17 cellular contexts compared by ENCODE assay signal in genomic region chr2:201448067-201448466, GRCh38. TPM values are rescaled to one million over a fixed set of nuclear protein-coding genes. Genes with fewer than 3 reads are reported as not detected.
DNase-seq lines count a peak whose midpoint lies in the region; ATAC-seq, FAIRE-seq and TF ChIP-seq lines count a peak whose summit lies in the region.
"Had no signal": no experiment of that assay in that cellular context is flagged by ENCODE, and none has a peak within 500 bp of the region (broad histone marks: within the 10 kb centered on the region; RNA-seq: fewer than 3 reads in every experiment).

No MANE protein-coding gene starts in this region.

- H3K9me3 ChIP-seq in HepG2 (ENCODE audit: low read length) (no peaks in the 10 kb centered on the region), right lobe of liver (no peaks in the 10 kb centered on the region), tibial nerve (no peaks in the 10 kb centered on the region)
- H3K9me3 ChIP-seq: ascending aorta had no signal

- POLR2A ChIA-PET in HepG2 (lab: Yijun Ruan, JAX), result no interaction called here
- POLR2A ChIA-PET in activated CD4-positive, alpha-beta memory T cell treated with anti-CD3 and anti-CD28 coated beads for 36 hours (lab: Charles Lee), result no interaction called here

- TF ChIP-seq CTCF in HepG2 (CRISPR knock-in tag; IDR thresholded peaks at IDR 0.05) (no peak), right lobe of liver (IDR thresholded peaks at IDR 0.05) (no peak), epithelial cell of esophagus (IDR thresholded peaks at IDR 0.05; ENCODE audit: insufficient read depth, low read depth, low read length, missing control alignments) (no peak), tibial nerve (IDR thresholded peaks at IDR 0.05) (no peak)

- WGBS in HepG2 (ENCODE audit: low lambda C conversion rate), result 83% methylated on average over 1 of the region's 1 CpG
- 82% methylated on average over 1 of the region's 1 CpG for WGBS in right lobe of liver (ENCODE audit: insufficient coverage, low coverage, low lambda C conversion rate, missing lambda C conversion rate)
- WGBS in tibial nerve, 2 donors, result 89 to 100% methylated on average over 1 of the region's 1 CpG

- H3K27ac Mint-ChIP-seq in activated CD4-positive, alpha-beta memory T cell treated with anti-CD3 and anti-CD28 coated beads for 36 hours, result peak overlapping the region; percentile 87
- H3K27ac Mint-ChIP-seq in stimulated activated naive B cell treated with anti-CD40 and anti-IgM and Interleukin-4, amounts not matched to agents 10 μg/mL and 1 μg/mL and 100 μg/mL, for 72 hours, result peak overlapping the region; percentile 75

- peaks cover 6% of the 10 kb centered on the region for H3K36me3 Mint-ChIP-seq in activated CD4-positive, alpha-beta memory T cell treated with anti-CD3 and anti-CD28 coated beads for 36 hours
- H3K36me3 Mint-ChIP-seq in stimulated activated naive B cell treated with anti-CD40 and anti-IgM and Interleukin-4, amounts not matched to agents 10 μg/mL and 1 μg/mL and 100 μg/mL, for 72 hours, result peaks cover 4 to 14% of the 10 kb centered on the region in 2 donors

- H3K36me3 ChIP-seq in HepG2 (replicated peaks in 1 of 2; ENCODE audit: control insufficient read depth in 1 of 2, insufficient read depth in 2 of 2, low read length in 2 of 2) (no peaks in the 10 kb centered on the region), right lobe of liver (no peaks in the 10 kb centered on the region), tibial nerve (no peaks in the 10 kb centered on the region)

- peak overlapping the region; percentile 45 for H3K4me2 ChIP-seq in HepG2 (ENCODE audit: low read depth, low read length)

- no peak for TF ChIP-seq POLR2A in HepG2 (IDR thresholded peaks at IDR 0.05; ENCODE audit: insufficient read depth in 1 of 2, low read depth in 2 of 2, low read length in 2 of 2)
- TF ChIP-seq POLR2A in right lobe of liver (IDR thresholded peaks at IDR 0.05), result no peak
- no peak for TF ChIP-seq POLR2A in tibial nerve (IDR thresholded peaks at IDR 0.05)

- no peaks in the 10 kb centered on the region for H4K20me1 ChIP-seq in HepG2 (ENCODE audit: insufficient read depth, low read length)

- no peak overlapping the region for H2AFZ ChIP-seq in HepG2 (ENCODE audit: low read length)

- no peaks in the 10 kb centered on the region for H3K27me3 Mint-ChIP-seq in activated CD4-positive, alpha-beta memory T cell treated with anti-CD3 and anti-CD28 coated beads for 36 hours
- no peaks in the 10 kb centered on the region for H3K27me3 Mint-ChIP-seq in stimulated activated naive B cell treated with anti-CD40 and anti-IgM and Interleukin-4, amounts not matched to agents 10 μg/mL and 1 μg/mL and 100 μg/mL, for 72 hours

- DNase-seq in HepG2 (ENCODE audit: low spot score), result no peak
- DNase-seq in right lobe of liver, result no peak
- DNase-seq in activated CD4-positive, alpha-beta memory T cell treated with anti-CD3 and anti-CD28 coated beads for 36 hours, result peak; percentile 30
- DNase-seq in epithelial cell of esophagus (ENCODE audit: low read depth), result peak; percentile 38
- no peak for DNase-seq in stimulated activated naive B cell treated with anti-CD40 and anti-IgM and Interleukin-4, amounts not matched to agents 10 μg/mL and 1 μg/mL and 100 μg/mL, for 72 hours
- no peak for DNase-seq in tibial nerve (ENCODE audit: low spot score in 2 of 2)
- DNase-seq in caudate nucleus (lab: John Stamatoyannopoulos, UW), result no peak
- DNase-seq: cortex of kidney, GF-D8, head of caudate nucleus, midbrain, NCI-H2081, NCI-H526, OCI-M1 had no signal

- H3K4me3 ChIP-seq in HepG2 (replicated peaks in 1 of 3; ENCODE audit: insufficient read depth in 1 of 3, low read depth in 2 of 3, low read length in 3 of 3) (no peak overlapping the region; a peak in 1 of 6 replicates), right lobe of liver (no peak overlapping the region), epithelial cell of esophagus (ENCODE audit: low read length) (no peak overlapping the region), tibial nerve (no peak overlapping the region)

- H3K9ac ChIP-seq in HepG2 (ENCODE audit: insufficient read depth, low read depth, low read length), result 0 out of 2 replicates have a peak overlapping the region, but pooled peaks have one; percentile 1

- ATAC-seq in HepG2 (no peak), right lobe of liver (no peak), GM21423 (IDR thresholded peaks at IDR 0.05; ENCODE audit: unreplicated experiment) (no peak)
- ATAC-seq in stimulated activated naive B cell treated with anti-CD40 and anti-IgM and Interleukin-4, amounts not matched to agents 10 μg/mL and 1 μg/mL and 100 μg/mL, for 72 hours (replicated peaks), result no peak
- ATAC-seq: esophagus mucosa had no signal

- no TSS peak for BruUV-seq in HepG2 (replicated peaks; lab: Mats Ljungman, UMichigan)

- no peak for TF ChIP-seq RAD21 in HepG2 (CRISPR knock-in tag; IDR thresholded peaks at IDR 0.05)

- peak overlapping the region; percentile 2 for H3K27ac ChIP-seq in HepG2 (ENCODE audit: extremely low read length, insufficient read depth, low read length)
- H3K27ac ChIP-seq in right lobe of liver, result no peak overlapping the region
- no peak overlapping the region for H3K27ac ChIP-seq in tibial nerve
- H3K27ac ChIP-seq in caudate nucleus (ENCODE audit: low read depth, low read length), result no peak overlapping the region

- in situ Hi-C loops in HepG2 (cut with HindIII; ENCODE audit: extremely low pct_ligation_motif_present, low pct_unique_long_range_greater_than_20kb), result no loop called here

- intact Hi-C loops in HepG2 (cut with micrococcal nuclease; ENCODE audit: unreplicated experiment), result no loop called here
- intact Hi-C loops in right lobe of liver (cut with DNase I), result no loop called here
- intact Hi-C loops in activated CD4-positive, alpha-beta memory T cell treated with anti-CD3 and anti-CD28 coated beads for 36 hours (cut with micrococcal nuclease), result loop anchor here (1.0 to 5.0 kb wide), 4 partner anchors 16 to 745 kb away; partner anchors contain the start of gene CASP10

- peaks cover 28% of the 10 kb centered on the region for H3K79me2 ChIP-seq in HepG2 (ENCODE audit: insufficient read depth, low read length)

- H3K9me3 Mint-ChIP-seq in activated CD4-positive, alpha-beta memory T cell treated with anti-CD3 and anti-CD28 coated beads for 36 hours, result no peaks in the 10 kb centered on the region
- H3K9me3 Mint-ChIP-seq in stimulated activated naive B cell treated with anti-CD40 and anti-IgM and Interleukin-4, amounts not matched to agents 10 μg/mL and 1 μg/mL and 100 μg/mL, for 72 hours, result no peaks in the 10 kb centered on the region

- TF ChIP-seq EP300 in HepG2 (IDR thresholded peaks at IDR 0.05; ENCODE audit: low read depth in 2 of 2, low read length in 2 of 2) (no peak), HepG2 (CRISPR knock-in tag; IDR thresholded peaks at IDR 0.05; ENCODE audit: borderline replicate concordance) (no peak), tibial nerve (IDR thresholded peaks at IDR 0.05) (no peak)

- H3K4me3 Mint-ChIP-seq in activated CD4-positive, alpha-beta memory T cell treated with anti-CD3 and anti-CD28 coated beads for 36 hours, result peak overlapping the region; percentile 55
- peak overlapping the region in 1 of 2 donors; percentile 6 for H3K4me3 Mint-ChIP-seq in stimulated activated naive B cell treated with anti-CD40 and anti-IgM and Interleukin-4, amounts not matched to agents 10 μg/mL and 1 μg/mL and 100 μg/mL, for 72 hours

- H3K4me1 ChIP-seq in HepG2 (ENCODE audit: insufficient read depth, low read length) (peaks cover 61% of the 10 kb centered on the region), right lobe of liver (peaks cover 0 to 29% (median 6%) of the 10 kb centered on the region in 4 donors), tibial nerve (peaks cover 0 to 39% (median 17%) of the 10 kb centered on the region in 4 donors)

- FAIRE-seq in HepG2 (lab: Jason Lieb, UNC), result no peak

- CTCF ChIA-PET in HepG2 (lab: Yijun Ruan, JAX; ENCODE audit: low intra/inter-chr PET ratio, low total read pairs), result no interaction called here
- CTCF ChIA-PET in activated CD4-positive, alpha-beta memory T cell treated with anti-CD3 and anti-CD28 coated beads for 36 hours (lab: Charles Lee), result interaction anchor here (0.8 to 2.1 kb wide), 3 partner anchors 34 to 265 kb away, joined by 3 to 5 read pairs (median 4); partner anchors contain the start of gene CASP10

- peaks cover 56% of the 10 kb centered on the region for H3K4me1 Mint-ChIP-seq in activated CD4-positive, alpha-beta memory T cell treated with anti-CD3 and anti-CD28 coated beads for 36 hours (ENCODE audit: low read depth)
- peaks cover 23 to 52% of the 10 kb centered on the region in 2 donors for H3K4me1 Mint-ChIP-seq in stimulated activated naive B cell treated with anti-CD40 and anti-IgM and Interleukin-4, amounts not matched to agents 10 μg/mL and 1 μg/mL and 100 μg/mL, for 72 hours

- H3K27me3 ChIP-seq in HepG2 (ENCODE audit: control insufficient read depth in 1 of 2, insufficient read depth in 2 of 2, low read length in 2 of 2), result no peaks in the 10 kb centered on the region; a peak in 2 of 5 replicates
- no peaks in the 10 kb centered on the region for H3K27me3 ChIP-seq in right lobe of liver
- no peaks in the 10 kb centered on the region for H3K27me3 ChIP-seq in tibial nerve
- H3K27me3 ChIP-seq: ascending aorta had no signal

RNA-seq across cellular contexts. Expression of gene TRAK2, which starts 3.2 kb away (rescaled TPM):
- total RNA-seq in HepG2 (2016; rRNA removed; fragmentation: Illumina TruSeq; extraction: Trizol) (21.0 and 32.4 TPM in 2 replicates), right lobe of liver (10 to 100 TPM; 13.3 to 18.4 (median 14.2) TPM), tibial nerve (10 to 100 TPM; 30.2 to 48.3 (median 34.8) TPM)
- total RNA-seq in HepG2 (2016; cell fraction: cytosol; rRNA removed; fragmentation: Illumina TruSeq; extraction: Trizol; ENCODE audit: low read depth), result 7.5 and 7.9 TPM in 2 replicates
- 19.5 and 29.4 TPM in 2 replicates for total RNA-seq in HepG2 (2016; cell fraction: insoluble cytoplasmic fraction; rRNA removed; fragmentation: Illumina TruSeq; extraction: Trizol)
- total RNA-seq in HepG2 (2016; cell fraction: membrane; rRNA removed; fragmentation: Illumina TruSeq; extraction: Trizol), result 30.0 and 33.2 TPM in 2 replicates
- 26.8 and 28.3 TPM in 2 replicates for total RNA-seq in HepG2 (2016; cell fraction: nucleus; rRNA removed; fragmentation: Illumina TruSeq; extraction: Trizol)
- polyA plus RNA-seq in HepG2 (2011; rRNA removed), result 7.7 and 8.9 TPM in 2 replicates
- 4.1 and 6.4 TPM in 2 replicates for polyA plus RNA-seq in HepG2 (2011; cell fraction: cytosol; rRNA removed)
- polyA plus RNA-seq in HepG2 (2011; cell fraction: nucleus; rRNA removed), result 9.3 and 10.7 TPM in 2 replicates
- 7.2 and 8.6 TPM in 2 replicates for polyA plus RNA-seq in HepG2 (2012)
- polyA plus RNA-seq in HepG2 (2016; cell fraction: cytosol; fragmentation: Illumina TruSeq; extraction: Trizol; ENCODE audit: low read depth), result 3.4 and 4.8 TPM in 2 replicates
- polyA plus RNA-seq in HepG2 (2016; cell fraction: insoluble cytoplasmic fraction; fragmentation: Illumina TruSeq; extraction: Trizol; ENCODE audit: low read depth), result 15.6 and 16.6 TPM in 2 replicates
- 11.2 and 11.7 TPM in 2 replicates for polyA plus RNA-seq in HepG2 (2016; cell fraction: membrane; fragmentation: Illumina TruSeq; extraction: Trizol; ENCODE audit: low read depth)
- 16.4 and 17.3 TPM in 2 replicates for polyA plus RNA-seq in HepG2 (2016; cell fraction: nucleus; fragmentation: Illumina TruSeq; extraction: Trizol; ENCODE audit: insufficient read depth, low read depth)
- 11.7 and 20.5 TPM in 2 replicates for polyA minus RNA-seq in HepG2 (2011; rRNA and poly(A)+ RNA removed; ENCODE audit: low replicate concordance)
- polyA minus RNA-seq in HepG2 (2011; cell fraction: cytosol; rRNA and poly(A)+ RNA removed), result 8.0 and 9.8 TPM in 2 replicates
- polyA minus RNA-seq in HepG2 (2011; cell fraction: nucleus; rRNA and poly(A)+ RNA removed), result 45.7 and 50.8 TPM in 2 replicates
- total RNA-seq in activated CD4-positive, alpha-beta memory T cell treated with anti-CD3 and anti-CD28 coated beads for 36 hours, result 10 to 100 TPM; 23.5 to 26.0 TPM

RNA-seq across cellular contexts. Expression of gene STRADB, which starts 3.5 kb away (rescaled TPM):
- 66.6 and 73.8 TPM in 2 replicates for total RNA-seq in HepG2 (2016; rRNA removed; fragmentation: Illumina TruSeq; extraction: Trizol)
- 155 and 168 TPM in 2 replicates for total RNA-seq in HepG2 (2016; cell fraction: cytosol; rRNA removed; fragmentation: Illumina TruSeq; extraction: Trizol; ENCODE audit: low read depth)
- 65.4 and 69.5 TPM in 2 replicates for total RNA-seq in HepG2 (2016; cell fraction: insoluble cytoplasmic fraction; rRNA removed; fragmentation: Illumina TruSeq; extraction: Trizol)
- 248 and 275 TPM in 2 replicates for total RNA-seq in HepG2 (2016; cell fraction: membrane; rRNA removed; fragmentation: Illumina TruSeq; extraction: Trizol)
- total RNA-seq in HepG2 (2016; cell fraction: nucleus; rRNA removed; fragmentation: Illumina TruSeq; extraction: Trizol), result 48.5 and 52.0 TPM in 2 replicates
- 28.6 and 34.1 TPM in 2 replicates for polyA plus RNA-seq in HepG2 (2011; rRNA removed)
- 14.8 and 23.2 TPM in 2 replicates for polyA plus RNA-seq in HepG2 (2011; cell fraction: cytosol; rRNA removed)
- polyA plus RNA-seq in HepG2 (2011; cell fraction: nucleus; rRNA removed), result 14.3 and 19.5 TPM in 2 replicates
- polyA plus RNA-seq in HepG2 (2012), result 28.1 and 39.7 TPM in 2 replicates
- polyA plus RNA-seq in HepG2 (2016; cell fraction: cytosol; fragmentation: Illumina TruSeq; extraction: Trizol; ENCODE audit: low read depth), result 187 and 197 TPM in 2 replicates
- polyA plus RNA-seq in HepG2 (2016; cell fraction: insoluble cytoplasmic fraction; fragmentation: Illumina TruSeq; extraction: Trizol; ENCODE audit: low read depth), result 78.3 and 87.0 TPM in 2 replicates
- polyA plus RNA-seq in HepG2 (2016; cell fraction: membrane; fragmentation: Illumina TruSeq; extraction: Trizol; ENCODE audit: low read depth), result 257 and 275 TPM in 2 replicates
- polyA plus RNA-seq in HepG2 (2016; cell fraction: nucleus; fragmentation: Illumina TruSeq; extraction: Trizol; ENCODE audit: insufficient read depth, low read depth), result 78.8 and 84.3 TPM in 2 replicates
- 6.0 and 24.6 TPM in 2 replicates for polyA minus RNA-seq in HepG2 (2011; rRNA and poly(A)+ RNA removed; ENCODE audit: low replicate concordance)
- 13.8 and 19.3 TPM in 2 replicates for polyA minus RNA-seq in HepG2 (2011; cell fraction: cytosol; rRNA and poly(A)+ RNA removed)
- 24.5 and 27.1 TPM in 2 replicates for polyA minus RNA-seq in HepG2 (2011; cell fraction: nucleus; rRNA and poly(A)+ RNA removed)
- total RNA-seq in right lobe of liver, result 10 to 100 TPM; 44.2 to 71.6 (median 63.4) TPM
- total RNA-seq in activated CD4-positive, alpha-beta memory T cell treated with anti-CD3 and anti-CD28 coated beads for 36 hours, result 10 to 100 TPM; 18.5 to 19.8 TPM
- total RNA-seq in tibial nerve, result 10 to 100 TPM; 12.6 to 24.9 (median 20.0) TPM

Comparison
In these comparisons a context has a peak if more than half of its experiments do, and no peak if none do; other contexts are left out.
1. DNase-seq: peak in activated CD4-positive, alpha-beta memory T cell treated with anti-CD3 and anti-CD28 coated beads for 36 hours (single experiment) and epithelial cell of esophagus (single experiment); none in HepG2 (single experiment), right lobe of liver (0 of 3), stimulated activated naive B cell treated with anti-CD40 and anti-IgM and Interleukin-4, amounts not matched to agents 10 μg/mL and 1 μg/mL and 100 μg/mL, for 72 hours (single experiment), tibial nerve (0 of 2) and caudate nucleus (0 of 61).